In genomic region chr17:10845388-10845751, GRCh38 we compare ENCODE assay signal across 2 cellular contexts.
TF ChIP-seq lines count a peak whose summit lies in the region.

No MANE protein-coding gene starts in this region.

TF ChIP-seq in HepG2, 621 proteins besides CTCF, POLR2A, EP300 and RAD21:
- no peak for TF ChIP-seq ZNF607 (CRISPR knock-in tag; IDR thresholded peaks at IDR 0.05; ENCODE audit: borderline replicate concordance)
- TF ChIP-seq NFKBIZ (CRISPR knock-in tag; IDR thresholded peaks at IDR 0.05), result no peak
- no peak for TF ChIP-seq RBM39 (IDR thresholded peaks at IDR 0.05; ENCODE audit: low read depth, low read length, poor library complexity, severe bottlenecking)
- no peak for TF ChIP-seq RFXAP (CRISPR knock-in tag; IDR thresholded peaks at IDR 0.05; ENCODE audit: borderline replicate concordance)
- TF ChIP-seq POGK (CRISPR knock-in tag; conservative IDR thresholded peaks at IDR 0.05), result no peak
- TF ChIP-seq KAT8 (CRISPR knock-in tag; IDR thresholded peaks at IDR 0.05), result no peak
- TF ChIP-seq NPAS2 (CRISPR knock-in tag; IDR thresholded peaks at IDR 0.05; ENCODE audit: borderline replicate concordance), result no peak
- TF ChIP-seq LRRFIP1 (CRISPR knock-in tag; conservative IDR thresholded peaks at IDR 0.05), result no peak
- no peak for TF ChIP-seq KLF6 (CRISPR knock-in tag; IDR thresholded peaks at IDR 0.05)
- no peak for TF ChIP-seq TOPORS (CRISPR knock-in tag; IDR thresholded peaks at IDR 0.05)

TF ChIP-seq in GM12878, 131 proteins besides CTCF, POLR2A, EP300 and RAD21:
- TF ChIP-seq MXI1 (IDR thresholded peaks at IDR 0.05; ENCODE audit: low read depth, low read length) (0 out of 2 replicates have a peak, but pooled peaks have one; percentile 0), BCLAF1 (IDR thresholded peaks at IDR 0.05) (no peak)
